8 cellular contexts compared by ENCODE assay signal in genomic region chr11:57294225-57295131, GRCh38. TPM values are rescaled to one million over a fixed set of nuclear protein-coding genes. Genes with fewer than 3 reads are reported as not detected.
A peak's percentile ranks its signal among the peaks of the same experiment; 100 is the strongest.
DNase-seq lines count a peak whose midpoint lies in the region; TF ChIP-seq lines count a peak whose summit lies in the region.

No MANE protein-coding gene starts in this region.

- H2AFZ ChIP-seq in MM.1S (ENCODE audit: low read length): no peak overlapping the region

- peaks cover 3% of the 10 kb centered on the region; the same call in 1 of the 2 replicates for H3K9me3 ChIP-seq in HUES64 (ENCODE audit: insufficient read depth, low read depth, low read length)
- H3K9me3 ChIP-seq in breast epithelium: peaks cover 14 to 16% of the 10 kb centered on the region in 2 donors
- H3K9me3 ChIP-seq in MM.1S (replicated peaks; ENCODE audit: insufficient read depth, low read length): no peaks in the 10 kb centered on the region

- H3K9ac ChIP-seq in HUES64 (ENCODE audit: low read depth, low read length) (no peak overlapping the region), MM.1S (ENCODE audit: low read length) (no peak overlapping the region)

- H3K27me3 ChIP-seq in HUES64 (ENCODE audit: insufficient read depth, low read length) (no peaks in the 10 kb centered on the region), breast epithelium (no peaks in the 10 kb centered on the region), MM.1S (replicated peaks; ENCODE audit: insufficient read depth, low read length) (no peaks in the 10 kb centered on the region)

- H3K4me3 ChIP-seq in HUES64 (ENCODE audit: low read length) (no peak overlapping the region), breast epithelium (no peak overlapping the region), MM.1S (ENCODE audit: low read length) (no peak overlapping the region)

- H3F3A ChIP-seq in MM.1S (ENCODE audit: insufficient read depth, low read length): no peaks in the 10 kb centered on the region

- no peak for TF ChIP-seq POLR2A in breast epithelium (IDR thresholded peaks at IDR 0.05)

- peaks cover 3% of the 10 kb centered on the region for H3K4me1 ChIP-seq in HUES64 (ENCODE audit: insufficient read depth, low read length)
- peaks cover 14 to 17% of the 10 kb centered on the region in 2 donors for H3K4me1 ChIP-seq in breast epithelium
- H3K4me1 ChIP-seq in MM.1S (ENCODE audit: low read length): no peaks in the 10 kb centered on the region

- peak overlapping the region; percentile 40; the same call in 1 of the 2 replicates for H3K27ac ChIP-seq in HUES64 (ENCODE audit: low read depth, low read length)
- H3K27ac ChIP-seq in breast epithelium: peak overlapping the region; percentile 67 to 79
- no peak overlapping the region for H3K27ac ChIP-seq in MM.1S (ENCODE audit: low read length)

- 91% methylated on average over 2 of the region's 2 CpGs for WGBS in HUES64

- DNase-seq in A172 (ENCODE audit: low spot score) (peak; percentile 54), breast epithelium (ENCODE audit: low spot score in 2 of 2) (peak in 1 of 2 donors; percentile 66), medulla oblongata (ENCODE audit: extremely low spot score) (peak; percentile 33), MM.1S (no peak), NCI-H526 (lab: John Stamatoyannopoulos, UW) (no peak)
- no peak for DNase-seq in stimulated activated CD4-positive, alpha-beta T cell treated with anti-CD3 and anti-CD28 coated beads, Interleukin-15, amount 100 ng/mL, for 24 hours
- no peak for DNase-seq in stimulated activated CD4-positive, alpha-beta T cell treated with anti-CD3 and anti-CD28 coated beads, Interleukin-2, amount 100 ng/mL, for 24 hours

- H3K9me2 ChIP-seq in MM.1S (replicated peaks; ENCODE audit: insufficient read depth, low read length): no peaks in the 10 kb centered on the region

- no peak overlapping the region for H3K4me2 ChIP-seq in MM.1S (ENCODE audit: low read depth, low read length)

- H4K20me1 ChIP-seq in MM.1S (ENCODE audit: insufficient read depth, low read length): no peaks in the 10 kb centered on the region

- intact Hi-C loops in breast epithelium (cut with DNase I; ENCODE audit: low total_unique reads): no loop called here

- TF ChIP-seq CTCF in breast epithelium (IDR thresholded peaks at IDR 0.05) (no peak), MM.1S (IDR thresholded peaks at IDR 0.05; ENCODE audit: low read length) (no peak)

- H3K79me2 ChIP-seq in MM.1S (ENCODE audit: low read length): no peaks in the 10 kb centered on the region

- H3K36me3 ChIP-seq in HUES64 (ENCODE audit: insufficient read depth, low read length) (peaks cover 26% of the 10 kb centered on the region), breast epithelium (peaks cover 6% of the 10 kb centered on the region), MM.1S (replicated peaks; ENCODE audit: insufficient read depth, low read length) (no peaks in the 10 kb centered on the region)

RNA-seq across cellular contexts. Expression of gene TNKS1BP1, which starts 30.3 kb away (rescaled TPM):
- total RNA-seq in A172 (2014; rRNA removed; shearing (Covaris generic)): 43.8 and 50.8 TPM in 2 replicates
- polyA plus RNA-seq in HUES64 (2013, experiment 1 of 2): 76.8 TPM
- polyA plus RNA-seq in HUES64 (2013, experiment 2 of 2): 83.7 TPM
- 100 to 1,000 TPM in 1 of 3 donors, 10 to 100 TPM in 2; 79.3 to 111 (median 82.7) TPM for total RNA-seq in breast epithelium

RNA-seq across cellular contexts. Expression of gene SSRP1, which starts 41.2 kb away (rescaled TPM):
- 146 and 167 TPM in 2 replicates for total RNA-seq in A172 (2014; rRNA removed; shearing (Covaris generic))
- 233 TPM for polyA plus RNA-seq in HUES64 (2013, experiment 1 of 2)
- 249 TPM for polyA plus RNA-seq in HUES64 (2013, experiment 2 of 2)
- 10 to 100 TPM; 60.0 to 83.9 (median 76.5) TPM for total RNA-seq in breast epithelium

RNA-seq across cellular contexts. Expression of gene P2RX3, which starts 43.7 kb away (rescaled TPM):
- total RNA-seq in A172 (2014; rRNA removed; shearing (Covaris generic)): not detected in 2 replicates
- 1.00 TPM for polyA plus RNA-seq in HUES64 (2013, experiment 1 of 2)
- 2.4 TPM for polyA plus RNA-seq in HUES64 (2013, experiment 2 of 2)
- total RNA-seq in breast epithelium: not detected

RNA-seq across cellular contexts. Expression of gene APLNR, which starts 57.4 kb away (rescaled TPM):
- 0.03 TPM in 1 of 2 replicates, not detected in the other for total RNA-seq in A172 (2014; rRNA removed; shearing (Covaris generic))
- 26.6 TPM for polyA plus RNA-seq in HUES64 (2013, experiment 1 of 2)
- polyA plus RNA-seq in HUES64 (2013, experiment 2 of 2): 21.2 TPM
- total RNA-seq in breast epithelium: 1 to 10 TPM in 1 of 3 donors, under 1 TPM in 2; 0.44 to 3.3 (median 0.80) TPM

Comparison
In these comparisons a context has a peak if more than half of its experiments do, and no peak if none do; other contexts are left out.
1. DNase-seq: peak in A172 (single experiment) and medulla oblongata (single experiment); none in stimulated activated CD4-positive, alpha-beta T cell treated with anti-CD3 and anti-CD28 coated beads, Interleukin-15, amount 100 ng/mL, for 24 hours (single experiment), MM.1S (single experiment), NCI-H526 (0 of 2) and stimulated activated CD4-positive, alpha-beta T cell treated with anti-CD3 and anti-CD28 coated beads, Interleukin-2, amount 100 ng/mL, for 24 hours (0 of 2).